Comparison of ENCODE assay signal across 26 cellular contexts in genomic region chr12:124057691-124058090, GRCh38.
"Had no signal": no experiment of that assay in that cellular context is flagged by ENCODE, and none has a peak within 500 bp of the region (broad histone marks: within the 10 kb centered on the region; RNA-seq: fewer than 3 reads in every experiment).

No MANE protein-coding gene starts in this region.

- H3K27me3 ChIP-seq: esophagus muscularis mucosa, gastrocnemius medialis, heart right ventricle, pancreas, right lobe of liver, tibial artery, upper lobe of left lung, uterus had no signal

- H3K4me1 Mint-ChIP-seq: memory B cell; stimulated activated memory B cell treated with anti-CD40 and anti-IgM and Interleukin-4, amounts not matched to agents 10 μg/mL and 1 μg/mL and 100 μg/mL, for 72 hours had no signal

- H3K4me3 Mint-ChIP-seq: dendritic cell treated with granulocyte-macrophage colony-stimulating factor and Interleukin-4, amounts not matched to agents 40 ng/mL and 50 ng/mL, for 4 days; effector memory CD8-positive, alpha-beta T cell; memory B cell; natural killer cell treated with Interleukin-12 subunit alpha and Interleukin-12 subunit beta and Interleukin-15 and Interleukin-18, amount 100 ng/mL, for 72 hours; stimulated activated memory B cell treated with anti-CD40 and anti-IgM and Interleukin-4, amounts not matched to agents 10 μg/mL and 1 μg/mL and 100 μg/mL, for 72 hours; stimulated activated naive CD8-positive, alpha-beta T cell treated with anti-CD3 and anti-CD28 coated beads, Interleukin-15, Interleukin-2, amounts not matched to agents 100 ng/mL and 50 ng/mL, for 24 hours had no signal

- H3K4me1 ChIP-seq: gastrocnemius medialis, pancreas, prostate gland, right lobe of liver, uterus had no signal

- H3K27ac Mint-ChIP-seq: dendritic cell treated with granulocyte-macrophage colony-stimulating factor and Interleukin-4, amounts not matched to agents 40 ng/mL and 50 ng/mL, for 4 days; effector memory CD8-positive, alpha-beta T cell; memory B cell; natural killer cell treated with Interleukin-12 subunit alpha and Interleukin-12 subunit beta and Interleukin-15 and Interleukin-18, amount 100 ng/mL, for 72 hours; stimulated activated memory B cell treated with anti-CD40 and anti-IgM and Interleukin-4, amounts not matched to agents 10 μg/mL and 1 μg/mL and 100 μg/mL, for 72 hours; stimulated activated naive CD8-positive, alpha-beta T cell treated with anti-CD3 and anti-CD28 coated beads, Interleukin-15, Interleukin-2, amounts not matched to agents 100 ng/mL and 50 ng/mL, for 24 hours had no signal

- H3K36me3 ChIP-seq: esophagus muscularis mucosa, gastrocnemius medialis, heart right ventricle, left ventricle myocardium inferior, lower lobe of right lung, pancreas, prostate gland, right lobe of liver, spleen, tibial artery, upper lobe of left lung, uterus had no signal

- H3K27ac ChIP-seq: epithelial cell of prostate, esophagus muscularis mucosa, gastrocnemius medialis, heart right ventricle, left ventricle myocardium inferior, lower lobe of right lung, pancreas, prostate gland, right lobe of liver, spleen, tibial artery, upper lobe of left lung, uterus had no signal

- DNase-seq: effector memory CD8-positive, alpha-beta T cell; gastrocnemius medialis; heart right ventricle; islet precursor cell; left ventricle myocardium inferior; lower lobe of right lung; midbrain; occipital lobe; pancreas; retina; right lobe of liver; spleen; stimulated activated CD4-positive, alpha-beta T cell treated with anti-CD3 and anti-CD28 coated beads, Interleukin-15, amount 100 ng/mL, for 24 hours; stimulated activated CD4-positive, alpha-beta T cell treated with anti-CD3 and anti-CD28 coated beads, Interleukin-1b, Interleukin-23, amount 100 ng/mL, for 48 hours; stimulated activated CD4-positive, alpha-beta T cell treated with anti-CD3 and anti-CD28 coated beads, Interleukin-4, amount 100 ng/mL, for 24 hours; tibial artery; upper lobe of left lung; uterus had no signal

- FAIRE-seq: pancreas had no signal

- H3K9me3 ChIP-seq: esophagus muscularis mucosa, gastrocnemius medialis, lower lobe of right lung, pancreas, prostate gland, right lobe of liver, tibial artery, upper lobe of left lung, uterus had no signal

- H3K4me3 ChIP-seq: esophagus muscularis mucosa, gastrocnemius medialis, heart right ventricle, left ventricle myocardium inferior, lower lobe of right lung, pancreas, prostate gland, right lobe of liver, spleen, tibial artery, upper lobe of left lung, uterus had no signal

- H3K9me3 Mint-ChIP-seq: dendritic cell treated with granulocyte-macrophage colony-stimulating factor and Interleukin-4, amounts not matched to agents 40 ng/mL and 50 ng/mL, for 4 days; effector memory CD8-positive, alpha-beta T cell; natural killer cell treated with Interleukin-12 subunit alpha and Interleukin-12 subunit beta and Interleukin-15 and Interleukin-18, amount 100 ng/mL, for 72 hours; stimulated activated naive CD8-positive, alpha-beta T cell treated with anti-CD3 and anti-CD28 coated beads, Interleukin-15, Interleukin-2, amounts not matched to agents 100 ng/mL and 50 ng/mL, for 24 hours had no signal

- H3K36me3 Mint-ChIP-seq: natural killer cell treated with Interleukin-12 subunit alpha and Interleukin-12 subunit beta and Interleukin-15 and Interleukin-18, amount 100 ng/mL, for 72 hours; stimulated activated memory B cell treated with anti-CD40 and anti-IgM and Interleukin-4, amounts not matched to agents 10 μg/mL and 1 μg/mL and 100 μg/mL, for 72 hours had no signal
